In genomic region chr9:100473271-100474081, GRCh38 we compare ENCODE assay signal across 1 cellular context.
TF ChIP-seq lines count a peak whose summit lies in the region.

No MANE protein-coding gene starts in this region.

TF ChIP-seq in K562, 482 proteins besides CTCF, POLR2A, EP300 and RAD21 (continued from another document and continues in another):
- no peak for TF ChIP-seq GATAD2A (IDR thresholded peaks at IDR 0.05)
- no peak for TF ChIP-seq FOS (IDR thresholded peaks at IDR 0.05; ENCODE audit: extremely low read depth, insufficient read length)
- no peak for TF ChIP-seq RERE (CRISPR knock-in tag; IDR thresholded peaks at IDR 0.05; ENCODE audit: borderline replicate concordance)
- no peak for TF ChIP-seq TAF7 (tag; IDR thresholded peaks at IDR 0.05)
- no peak for TF ChIP-seq ZFP1 (CRISPR knock-in tag; IDR thresholded peaks at IDR 0.05)
- TF ChIP-seq VEZF1 (CRISPR knock-in tag; IDR thresholded peaks at IDR 0.05) = no peak
- TF ChIP-seq GTF2F1 (IDR thresholded peaks at IDR 0.05; ENCODE audit: low read depth, low read length) = no peak
- TF ChIP-seq ZNF76 (CRISPR knock-in tag; IDR thresholded peaks at IDR 0.05; ENCODE audit: borderline replicate concordance) = no peak
- TF ChIP-seq PTBP1 (IDR thresholded peaks at IDR 0.05; ENCODE audit: low read depth, low read length) = no peak
- TF ChIP-seq LEF1 (IDR thresholded peaks at IDR 0.05) = no peak
- TF ChIP-seq ZNF354B (CRISPR knock-in tag; IDR thresholded peaks at IDR 0.05) = no peak
- TF ChIP-seq LARP7 (IDR thresholded peaks at IDR 0.05) = no peak
- TF ChIP-seq PML (IDR thresholded peaks at IDR 0.05; ENCODE audit: low read length) = no peak
- TF ChIP-seq ZNF583 (CRISPR knock-in tag; IDR thresholded peaks at IDR 0.05) = no peak
- no peak for TF ChIP-seq RAD51 (IDR thresholded peaks at IDR 0.05; ENCODE audit: borderline replicate concordance, low read depth)
- TF ChIP-seq CCAR2 (IDR thresholded peaks at IDR 0.05; ENCODE audit: low read depth, low read length) = no peak
- no peak for TF ChIP-seq CHD1 (IDR thresholded peaks at IDR 0.05; ENCODE audit: low read length)
- no peak for TF ChIP-seq MLX (CRISPR knock-in tag; conservative IDR thresholded peaks at IDR 0.05)
- no peak for TF ChIP-seq MTA3 (IDR thresholded peaks at IDR 0.05; ENCODE audit: borderline replicate concordance)
- TF ChIP-seq TCFL5 (CRISPR knock-in tag; conservative IDR thresholded peaks at IDR 0.05) = no peak
- no peak for TF ChIP-seq USF1 (CRISPR knock-in tag; IDR thresholded peaks at IDR 0.05)
- no peak for TF ChIP-seq ASH1L (IDR thresholded peaks at IDR 0.05; ENCODE audit: borderline replicate concordance, low read depth, partially characterized antibody)
- TF ChIP-seq HINFP (tag; conservative IDR thresholded peaks at IDR 0.05; ENCODE audit: low read depth) = no peak
- no peak for TF ChIP-seq HNRNPLL (IDR thresholded peaks at IDR 0.05; ENCODE audit: low read depth, low read length, poor library complexity, severe bottlenecking)
- TF ChIP-seq DNMT1 (IDR thresholded peaks at IDR 0.05) = no peak
- TF ChIP-seq MBD2 (IDR thresholded peaks at IDR 0.05; ENCODE audit: borderline replicate concordance, low read depth) = no peak
- no peak for TF ChIP-seq HDAC2 (IDR thresholded peaks at IDR 0.05)
- no peak for TF ChIP-seq CSDE1 (IDR thresholded peaks at IDR 0.05)
- 0 out of 2 replicates have a peak, but pooled peaks have one; percentile 7 for TF ChIP-seq RBFOX2 (IDR thresholded peaks at IDR 0.05; ENCODE audit: low read depth, low read length)
- no peak for TF ChIP-seq SRSF3 (IDR thresholded peaks at IDR 0.05; ENCODE audit: insufficient read depth, low read length)
- peak; percentile 27; the same call in 1 of the 2 replicates for TF ChIP-seq ARID4B (CRISPR knock-in tag; IDR thresholded peaks at IDR 0.05)
- TF ChIP-seq MGA (IDR thresholded peaks at IDR 0.05) = no peak
- TF ChIP-seq ZBTB8A (IDR thresholded peaks at IDR 0.05; ENCODE audit: partially characterized antibody) = no peak
